ENCODE assay signal across 13 cellular contexts in genomic region chr1:68322837-68323687, GRCh38.
DNase-seq lines count a peak whose midpoint lies in the region; ATAC-seq and TF ChIP-seq lines count a peak whose summit lies in the region.
"Had no signal": no experiment of that assay in that cellular context is flagged by ENCODE, and none has a peak within 500 bp of the region (broad histone marks: within the 10 kb centered on the region; RNA-seq: fewer than 3 reads in every experiment).

No MANE protein-coding gene starts in this region.

- TF ChIP-seq CTCF in AG04450 (IDR thresholded peaks at IDR 0.05; ENCODE audit: low read depth, low read length) = no peak

- H3K4me3 Mint-ChIP-seq in T-cell = no peak overlapping the region

- no peak overlapping the region for H3K4me3 ChIP-seq in AG04450 (ENCODE audit: low read depth, low read length)
- H3K4me3 ChIP-seq: pancreas had no signal

- CTCF ChIA-PET in AG04450 (lab: Charles Lee) (interaction anchor here (0.5 to 2.8 kb wide), 7 partner anchors 10 to 423 kb away, joined by 3 to 18 read pairs (median 5); no protein-coding TSS in a partner anchor), T-cell (lab: Charles Lee) (no interaction called here)

- peaks cover 0 to 3% (median 0%) of the 10 kb centered on the region in 3 donors for H3K9me3 Mint-ChIP-seq in T-cell

- H3K9me3 ChIP-seq in AG04450 (ENCODE audit: control insufficient read depth, insufficient read depth, low read length) = no peaks in the 10 kb centered on the region
- H3K9me3 ChIP-seq: BE2C, pancreas had no signal

- intact Hi-C loops in posterior vena cava (cut with DNase I) = loop anchor here (5.0 to 10.0 kb wide), 2 partner anchors 88 to 201 kb away; partner anchors contain the start of gene WLS (in 1 of the 2)

- DNase-seq in AG04450 (ENCODE audit: low read depth, low spot score) (no peak), NCI-H187 (lab: John Stamatoyannopoulos, UW) (peak; percentile 21 to 70), epidermal melanocyte (ENCODE audit: insufficient read length, low spot score) (peak; percentile 38), posterior vena cava (ENCODE audit: low spot score) (peak; percentile 87), T-cell (no peak), NOMO-1 (lab: John Stamatoyannopoulos, UW; ENCODE audit: unreplicated experiment in 2 of 2) (no peak)
- DNase-seq in effector CD4-positive, alpha-beta T cell = no peak
- DNase-seq: activated CD4-positive, alpha-beta T cell treated with anti-CD3 and anti-CD28 coated beads for 4 hours; activated naive CD4-positive, alpha-beta T cell treated with anti-CD3 and anti-CD28 coated beads, Interleukin-2, amount 50 U/mL, for 16 hours; BE2C; pancreas; SHP77 treated with DMSO at 0.1 percent for 48 hours had no signal

- ATAC-seq in T-cell (replicated peaks in 1 of 4) (no peak), GM19455 (IDR thresholded peaks at IDR 0.05; ENCODE audit: unreplicated experiment) (no peak)
- ATAC-seq: pancreas had no signal

- no peaks in the 10 kb centered on the region for H3K27me3 ChIP-seq in AG04450 (ENCODE audit: control insufficient read depth, insufficient read depth, low read length)
- H3K27me3 ChIP-seq: BE2C, pancreas had no signal

- POLR2A ChIA-PET in AG04450 (lab: Yijun Ruan, JAX) = interaction anchor here (0.6 to 1.7 kb wide), 2 partner anchors 91 to 197 kb away, joined by 4 to 12 read pairs; partner anchors contain the start of gene WLS
- POLR2A ChIA-PET in T-cell (lab: Charles Lee) = no interaction called here

- H3K4me1 Mint-ChIP-seq in T-cell = no peaks in the 10 kb centered on the region

- no peaks in the 10 kb centered on the region for H3K36me3 Mint-ChIP-seq in T-cell

- H3K27ac ChIP-seq in AG04450 (ENCODE audit: low read depth, low read length) = peak overlapping the region; percentile 43
- H3K27ac ChIP-seq: pancreas had no signal

- peaks cover 0 to 8% of the 10 kb centered on the region in 2 donors for H3K27me3 Mint-ChIP-seq in T-cell

- no peak overlapping the region for H3K27ac Mint-ChIP-seq in T-cell

Comparison
In these comparisons a context has a peak if more than half of its experiments do, and no peak if none do; other contexts are left out.
1. DNase-seq: peak in NCI-H187 (2 of 2), epidermal melanocyte (single experiment) and posterior vena cava (single experiment); none in AG04450 (single experiment), T-cell (0 of 34), effector CD4-positive, alpha-beta T cell (single experiment) and NOMO-1 (0 of 2).